In genomic region chr5:133938932-133939331, GRCh38 we compare ENCODE assay signal across 12 cellular contexts. TPM values are rescaled to one million over a fixed set of nuclear protein-coding genes. Genes with fewer than 3 reads are reported as not detected.
A peak's percentile ranks its signal among the peaks of the same experiment; 100 is the strongest.
DNase-seq lines count a peak whose midpoint lies in the region; ATAC-seq and TF ChIP-seq lines count a peak whose summit lies in the region.
"Had no signal": no experiment of that assay in that cellular context is flagged by ENCODE, and none has a peak within 500 bp of the region (broad histone marks: within the 10 kb centered on the region; RNA-seq: fewer than 3 reads in every experiment).

No MANE protein-coding gene starts in this region.

- ATAC-seq in GM18907 (IDR thresholded peaks at IDR 0.05; ENCODE audit: unreplicated experiment) (peak; percentile 45), HG02870 (IDR thresholded peaks at IDR 0.05; ENCODE audit: unreplicated experiment) (peak; percentile 69), RWPE2 (ENCODE audit: low read depth) (0 out of 3 replicates have a peak, but pooled peaks have one; percentile 28), PC-3 (no peak)

- no peak overlapping the region for H3K9ac ChIP-seq in BLaER1 treated with 17β-estradiol and CSF1 and Interleukin-3, amounts not matched to agents 10 nM and 100 nM
- no peak overlapping the region for H3K9ac ChIP-seq in PC-3 (ENCODE audit: low read length)

- H3K27ac ChIP-seq in BLaER1 treated with 17β-estradiol and CSF1 and Interleukin-3, amounts not matched to agents 10 nM and 100 nM = no peak overlapping the region
- H3K27ac ChIP-seq in RWPE2 (ENCODE audit: poor library complexity, severe bottlenecking) = no peak overlapping the region
- peak overlapping the region in 1 of 5 donors; percentile 27 for H3K27ac ChIP-seq in stomach
- no peak overlapping the region for H3K27ac ChIP-seq in PC-3 (ENCODE audit: low read length)
- no peak overlapping the region for H3K27ac ChIP-seq in prostate gland

- H3K79me2 ChIP-seq in PC-3 (ENCODE audit: low read length) = no peaks in the 10 kb centered on the region

- H3K9me2 ChIP-seq in PC-3 (replicated peaks; ENCODE audit: low read length) = no peaks in the 10 kb centered on the region

- DNase-seq in RWPE2 (ENCODE audit: low spot score) (no peak), stomach (no peak), PC-3 (no peak), prostate gland (ENCODE audit: low spot score) (no peak), NCI-H748 treated with DMSO at 0.1 percent for 48 hours (lab: John Stamatoyannopoulos, UW) (no peak)
- DNase-seq: activated CD4-positive, alpha-beta T cell treated with anti-CD3 and anti-CD28 coated beads, Interleukin-2, amount 10 ng/mL, durations not matched to agents 7 days and 5 days; activated naive CD8-positive, alpha-beta T cell treated with anti-CD3 and anti-CD28 coated beads, Interleukin-2, amount 10 ng/mL, durations not matched to agents 7 days and 5 days; NCI-H510A treated with DMSO at 0.1 percent for 48 hours; stimulated activated CD4-positive, alpha-beta T cell treated with anti-CD3 and anti-CD28 coated beads, Interleukin-2, amount 100 ng/mL, for 24 hours had no signal

- TF ChIP-seq CTCF in RWPE2 (IDR thresholded peaks at IDR 0.05; ENCODE audit: poor library complexity, severe bottlenecking) = no peak
- TF ChIP-seq CTCF in stomach (IDR thresholded peaks at IDR 0.05) = no peak
- no peak for TF ChIP-seq CTCF in PC-3 (conservative IDR thresholded peaks at IDR 0.05; ENCODE audit: low read depth, low read length)
- TF ChIP-seq CTCF in prostate gland (IDR thresholded peaks at IDR 0.05) = no peak

- POLR2A ChIA-PET in PC-3 (lab: Charles Lee; ENCODE audit: unreplicated experiment) = no interaction called here

- CTCF ChIA-PET in PC-3 (lab: Charles Lee) = no interaction called here

- H3K4me3 ChIP-seq in BLaER1 treated with 17β-estradiol and CSF1 and Interleukin-3, amounts not matched to agents 10 nM and 100 nM = no peak overlapping the region
- H3K4me3 ChIP-seq in RWPE2 (ENCODE audit: severe bottlenecking) (no peak overlapping the region), stomach (no peak overlapping the region), PC-3 (ENCODE audit: low read length) (no peak overlapping the region), prostate gland (no peak overlapping the region)

- no peaks in the 10 kb centered on the region for H3F3A ChIP-seq in PC-3 (ENCODE audit: low read length, unreplicated experiment)

- H3K4me1 ChIP-seq in BLaER1 treated with 17β-estradiol and CSF1 and Interleukin-3, amounts not matched to agents 10 nM and 100 nM = peaks cover 28 to 89% (median 70%) of the 10 kb centered on the region in 10 experiments
- H3K4me1 ChIP-seq in RWPE2 (ENCODE audit: insufficient read depth, poor library complexity, severe bottlenecking) (no peaks in the 10 kb centered on the region), stomach (peaks cover 4 to 25% (median 16%) of the 10 kb centered on the region in 4 donors), PC-3 (ENCODE audit: insufficient read depth, low read length) (peaks cover 10% of the 10 kb centered on the region), prostate gland (replicated peaks) (no peaks in the 10 kb centered on the region)

- peaks cover 0 to 6% (median 0%) of the 10 kb centered on the region in 11 experiments; a peak in 3 of 22 replicates for H3K27me3 ChIP-seq in BLaER1 treated with 17β-estradiol and CSF1 and Interleukin-3, amounts not matched to agents 10 nM and 100 nM
- H3K27me3 ChIP-seq in RWPE2 (ENCODE audit: insufficient read depth, poor library complexity, severe bottlenecking) (no peaks in the 10 kb centered on the region), stomach (no peaks in the 10 kb centered on the region), PC-3 (ENCODE audit: low read length) (no peaks in the 10 kb centered on the region), prostate gland (replicated peaks; ENCODE audit: insufficient read depth) (no peaks in the 10 kb centered on the region)

- H4K20me1 ChIP-seq in BLaER1 treated with 17β-estradiol and CSF1 and Interleukin-3, amounts not matched to agents 10 nM and 100 nM = peaks cover 0 to 4% (median 0%) of the 10 kb centered on the region in 11 experiments; a peak in 4 of 22 replicates
- H4K20me1 ChIP-seq in PC-3 (ENCODE audit: low read length) = no peaks in the 10 kb centered on the region

- TF ChIP-seq POLR2A in stomach (IDR thresholded peaks at IDR 0.05) (no peak), prostate gland (IDR thresholded peaks at IDR 0.05) (no peak)

- no peak overlapping the region for H2AFZ ChIP-seq in PC-3 (ENCODE audit: low read length)

- H3K36me3 ChIP-seq in BLaER1 treated with 17β-estradiol and CSF1 and Interleukin-3, amounts not matched to agents 10 nM and 100 nM = no peaks in the 10 kb centered on the region
- H3K36me3 ChIP-seq in RWPE2 (ENCODE audit: low read depth) (no peaks in the 10 kb centered on the region), stomach (no peaks in the 10 kb centered on the region), PC-3 (ENCODE audit: low read depth, low read length) (no peaks in the 10 kb centered on the region), prostate gland (no peaks in the 10 kb centered on the region)

- BruUV-seq in PC-3 (replicated peaks; lab: Mats Ljungman, UMichigan) = no TSS peak

- intact Hi-C loops in stomach (cut with DNase I; ENCODE audit: low total_unique reads) = loop anchor here (10.0 kb wide), 1 partner anchor 514 kb away; no protein-coding TSS in a partner anchor
- intact Hi-C loops in PC-3 (cut with micrococcal nuclease) = no loop called here
- intact Hi-C loops in prostate gland (cut with DNase I) = no loop called here

- H3K4me2 ChIP-seq in BLaER1 treated with 17β-estradiol and CSF1 and Interleukin-3, amounts not matched to agents 10 nM and 100 nM = peak overlapping the region in 7 of 11 experiments; percentile 42 to 98 (median 95); a peak in 10 of 22 replicates
- H3K4me2 ChIP-seq in PC-3 (ENCODE audit: low read length) = no peak overlapping the region

- TF ChIP-seq EP300 in stomach (IDR thresholded peaks at IDR 0.05) = no peak

- H3K9me3 ChIP-seq in BLaER1 treated with 17β-estradiol and CSF1 and Interleukin-3, amounts not matched to agents 10 nM and 100 nM (replicated peaks in 1 of 11) = peaks cover 0 to 28% (median 8%) of the 10 kb centered on the region in 11 experiments; a peak in 13 of 22 replicates
- H3K9me3 ChIP-seq in RWPE2 (ENCODE audit: severe bottlenecking) = no peaks in the 10 kb centered on the region
- no peaks in the 10 kb centered on the region for H3K9me3 ChIP-seq in stomach
- H3K9me3 ChIP-seq in PC-3 (ENCODE audit: low read length) = no peaks in the 10 kb centered on the region
- no peaks in the 10 kb centered on the region for H3K9me3 ChIP-seq in prostate gland

- WGBS in stomach, 5 donors = 47 to 63% (median 56%) methylated on average over 3 of the region's 3 CpGs
- 87% methylated on average over 3 of the region's 3 CpGs for WGBS in prostate gland

RNA-seq across cellular contexts. Expression of gene C5orf15, which starts 29.5 kb away (rescaled TPM):
- total RNA-seq in stomach = 10 to 100 TPM in 4 of 5 donors, 1 to 10 TPM in 1; 2.9 to 77.8 (median 31.2) TPM
- polyA plus RNA-seq in stomach = 10 to 100 TPM; 16.9 to 18.2 (median 17.7) TPM
- 22.7 and 45.2 TPM in 2 replicates for total RNA-seq in PC-3 (2014; rRNA removed)
- 10 to 100 TPM; 68.4 to 71.8 TPM for total RNA-seq in prostate gland
